Comparison of ENCODE assay signal across 1 cellular context in genomic region chr10:50279489-50279888, GRCh38.
TF ChIP-seq lines count a peak whose summit lies in the region.

No MANE protein-coding gene starts in this region.

TF ChIP-seq in K562, 482 proteins besides CTCF, POLR2A, EP300 and RAD21 (continued from another document and continues in another):
- TF ChIP-seq, protein P1, sequence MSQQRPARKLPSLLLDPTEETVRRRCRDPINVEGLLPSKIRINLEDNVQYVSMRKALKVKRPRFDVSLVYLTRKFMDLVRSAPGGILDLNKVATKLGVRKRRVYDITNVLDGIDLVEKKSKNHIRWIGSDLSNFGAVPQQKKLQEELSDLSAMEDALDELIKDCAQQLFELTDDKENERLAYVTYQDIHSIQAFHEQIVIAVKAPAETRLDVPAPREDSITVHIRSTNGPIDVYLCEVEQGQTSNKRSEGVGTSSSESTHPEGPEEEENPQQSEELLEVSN (IDR thresholded peaks at IDR 0.05; ENCODE audit: borderline replicate concordance in 1 of 2, extremely low read depth in 1 of 2, insufficient read depth in 1 of 2, insufficient read length in 1 of 2, low read depth in 1 of 2, low read length in 1 of 2, poor library complexity in 1 of 2, severe bottlenecking in 1 of 2) = no peak
- TF ChIP-seq MNT (conservative IDR thresholded peaks at IDR 0.05) = 0 out of 4 replicates have a peak, but pooled peaks have one; percentile 6 to 17
- TF ChIP-seq SIX5 (IDR thresholded peaks at IDR 0.05; ENCODE audit: borderline replicate concordance in 1 of 2, insufficient read depth in 1 of 2, low read depth in 1 of 2, low read length in 2 of 2) = no peak
- TF ChIP-seq MTF1 (CRISPR knock-in tag; IDR thresholded peaks at IDR 0.05; ENCODE audit: borderline replicate concordance) = no peak
- no peak for TF ChIP-seq ZNF3 (CRISPR knock-in tag; IDR thresholded peaks at IDR 0.05)
- TF ChIP-seq CHCHD3 (CRISPR knock-in tag; IDR thresholded peaks at IDR 0.05) = no peak
- no peak for TF ChIP-seq HDGF (IDR thresholded peaks at IDR 0.05)
- TF ChIP-seq ZNF512 (tag; IDR thresholded peaks at IDR 0.05) = no peak
- no peak for TF ChIP-seq NCOA6 (IDR thresholded peaks at IDR 0.05)
- TF ChIP-seq YBX1 (IDR thresholded peaks at IDR 0.05) = no peak
- no peak for TF ChIP-seq MTA2 (IDR thresholded peaks at IDR 0.05; ENCODE audit: low read depth)
- no peak for TF ChIP-seq BDP1 (IDR thresholded peaks at IDR 0.05; ENCODE audit: insufficient read depth, insufficient read length)
- TF ChIP-seq, protein P2, sequence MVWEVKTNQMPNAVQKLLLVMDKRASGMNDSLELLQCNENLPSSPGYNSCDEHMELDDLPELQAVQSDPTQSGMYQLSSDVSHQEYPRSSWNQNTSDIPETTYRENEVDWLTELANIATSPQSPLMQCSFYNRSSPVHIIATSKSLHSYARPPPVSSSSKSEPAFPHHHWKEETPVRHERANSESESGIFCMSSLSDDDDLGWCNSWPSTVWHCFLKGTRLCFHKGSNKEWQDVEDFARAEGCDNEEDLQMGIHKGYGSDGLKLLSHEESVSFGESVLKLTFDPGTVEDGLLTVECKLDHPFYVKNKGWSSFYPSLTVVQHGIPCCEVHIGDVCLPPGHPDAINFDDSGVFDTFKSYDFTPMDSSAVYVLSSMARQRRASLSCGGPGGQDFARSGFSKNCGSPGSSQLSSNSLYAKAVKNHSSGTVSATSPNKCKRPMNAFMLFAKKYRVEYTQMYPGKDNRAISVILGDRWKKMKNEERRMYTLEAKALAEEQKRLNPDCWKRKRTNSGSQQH (CRISPR knock-in tag; IDR thresholded peaks at IDR 0.05) = no peak
- no peak for TF ChIP-seq ZNF586 (CRISPR knock-in tag; conservative IDR thresholded peaks at IDR 0.05)
- TF ChIP-seq, protein P3, sequence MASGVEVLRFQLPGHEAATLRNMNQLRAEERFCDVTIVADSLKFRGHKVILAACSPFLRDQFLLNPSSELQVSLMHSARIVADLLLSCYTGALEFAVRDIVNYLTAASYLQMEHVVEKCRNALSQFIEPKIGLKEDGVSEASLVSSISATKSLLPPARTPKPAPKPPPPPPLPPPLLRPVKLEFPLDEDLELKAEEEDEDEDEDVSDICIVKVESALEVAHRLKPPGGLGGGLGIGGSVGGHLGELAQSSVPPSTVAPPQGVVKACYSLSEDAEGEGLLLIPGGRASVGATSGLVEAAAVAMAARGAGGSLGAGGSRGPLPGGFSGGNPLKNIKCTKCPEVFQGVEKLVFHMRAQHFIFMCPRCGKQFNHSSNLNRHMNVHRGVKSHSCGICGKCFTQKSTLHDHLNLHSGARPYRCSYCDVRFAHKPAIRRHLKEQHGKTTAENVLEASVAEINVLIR (CRISPR knock-in tag; IDR thresholded peaks at IDR 0.05) = no peak
- no peak for TF ChIP-seq FOXJ3 (CRISPR knock-in tag; IDR thresholded peaks at IDR 0.05)
- no peak for TF ChIP-seq THRAP3 (IDR thresholded peaks at IDR 0.05; ENCODE audit: borderline replicate concordance)
- TF ChIP-seq YY1 (IDR thresholded peaks at IDR 0.05; ENCODE audit: borderline replicate concordance in 1 of 3, control insufficient read depth in 1 of 3, extremely low read depth in 1 of 3, insufficient read depth in 3 of 3, insufficient read length in 1 of 3, insufficient replicate concordance in 2 of 3, low read depth in 1 of 3, low read length in 2 of 3) = peak in 1 of 3 experiments; percentile 74
- peak; percentile 78 for TF ChIP-seq MAFK (IDR thresholded peaks at IDR 0.05; ENCODE audit: low read length)
- TF ChIP-seq ZNF41 (CRISPR knock-in tag; conservative IDR thresholded peaks at IDR 0.05) = no peak
- TF ChIP-seq XRCC4 (IDR thresholded peaks at IDR 0.05; ENCODE audit: extremely low read depth, insufficient read depth, insufficient read length) = no peak
- no peak for TF ChIP-seq ZNF239 (CRISPR knock-in tag; IDR thresholded peaks at IDR 0.05)
- TF ChIP-seq TAF15 (IDR thresholded peaks at IDR 0.05; ENCODE audit: low read depth, low read length) = no peak
- TF ChIP-seq HNRNPH1 (optimal IDR thresholded peaks at IDR 0.05; ENCODE audit: low read depth, low read length) = no peak
- TF ChIP-seq CEBPB (tag; IDR thresholded peaks at IDR 0.05) = no peak
- TF ChIP-seq, protein P4, sequence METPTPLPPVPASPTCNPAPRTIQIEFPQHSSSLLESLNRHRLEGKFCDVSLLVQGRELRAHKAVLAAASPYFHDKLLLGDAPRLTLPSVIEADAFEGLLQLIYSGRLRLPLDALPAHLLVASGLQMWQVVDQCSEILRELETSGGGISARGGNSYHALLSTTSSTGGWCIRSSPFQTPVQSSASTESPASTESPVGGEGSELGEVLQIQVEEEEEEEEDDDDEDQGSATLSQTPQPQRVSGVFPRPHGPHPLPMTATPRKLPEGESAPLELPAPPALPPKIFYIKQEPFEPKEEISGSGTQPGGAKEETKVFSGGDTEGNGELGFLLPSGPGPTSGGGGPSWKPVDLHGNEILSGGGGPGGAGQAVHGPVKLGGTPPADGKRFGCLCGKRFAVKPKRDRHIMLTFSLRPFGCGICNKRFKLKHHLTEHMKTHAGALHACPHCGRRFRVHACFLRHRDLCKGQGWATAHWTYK (CRISPR knock-in tag; IDR thresholded peaks at IDR 0.05) = no peak
- TF ChIP-seq FOXA3 (CRISPR knock-in tag; conservative IDR thresholded peaks at IDR 0.05 in 1 of 2, IDR thresholded peaks at IDR 0.05 in 1 of 2) = no peak
- TF ChIP-seq ZNF511 (CRISPR knock-in tag; IDR thresholded peaks at IDR 0.05) = no peak
- no peak for TF ChIP-seq NONO (IDR thresholded peaks at IDR 0.05; ENCODE audit: low read depth in 2 of 2, low read length in 1 of 2)
- TF ChIP-seq PTTG1 (tag; IDR thresholded peaks at IDR 0.05; ENCODE audit: low read depth) = no peak
- TF ChIP-seq, protein P5, sequence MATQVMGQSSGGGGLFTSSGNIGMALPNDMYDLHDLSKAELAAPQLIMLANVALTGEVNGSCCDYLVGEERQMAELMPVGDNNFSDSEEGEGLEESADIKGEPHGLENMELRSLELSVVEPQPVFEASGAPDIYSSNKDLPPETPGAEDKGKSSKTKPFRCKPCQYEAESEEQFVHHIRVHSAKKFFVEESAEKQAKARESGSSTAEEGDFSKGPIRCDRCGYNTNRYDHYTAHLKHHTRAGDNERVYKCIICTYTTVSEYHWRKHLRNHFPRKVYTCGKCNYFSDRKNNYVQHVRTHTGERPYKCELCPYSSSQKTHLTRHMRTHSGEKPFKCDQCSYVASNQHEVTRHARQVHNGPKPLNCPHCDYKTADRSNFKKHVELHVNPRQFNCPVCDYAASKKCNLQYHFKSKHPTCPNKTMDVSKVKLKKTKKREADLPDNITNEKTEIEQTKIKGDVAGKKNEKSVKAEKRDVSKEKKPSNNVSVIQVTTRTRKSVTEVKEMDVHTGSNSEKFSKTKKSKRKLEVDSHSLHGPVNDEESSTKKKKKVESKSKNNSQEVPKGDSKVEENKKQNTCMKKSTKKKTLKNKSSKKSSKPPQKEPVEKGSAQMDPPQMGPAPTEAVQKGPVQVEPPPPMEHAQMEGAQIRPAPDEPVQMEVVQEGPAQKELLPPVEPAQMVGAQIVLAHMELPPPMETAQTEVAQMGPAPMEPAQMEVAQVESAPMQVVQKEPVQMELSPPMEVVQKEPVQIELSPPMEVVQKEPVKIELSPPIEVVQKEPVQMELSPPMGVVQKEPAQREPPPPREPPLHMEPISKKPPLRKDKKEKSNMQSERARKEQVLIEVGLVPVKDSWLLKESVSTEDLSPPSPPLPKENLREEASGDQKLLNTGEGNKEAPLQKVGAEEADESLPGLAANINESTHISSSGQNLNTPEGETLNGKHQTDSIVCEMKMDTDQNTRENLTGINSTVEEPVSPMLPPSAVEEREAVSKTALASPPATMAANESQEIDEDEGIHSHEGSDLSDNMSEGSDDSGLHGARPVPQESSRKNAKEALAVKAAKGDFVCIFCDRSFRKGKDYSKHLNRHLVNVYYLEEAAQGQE (CRISPR knock-in tag; IDR thresholded peaks at IDR 0.05; ENCODE audit: low read depth) = no peak
- TF ChIP-seq SLC30A9 (CRISPR knock-in tag; IDR thresholded peaks at IDR 0.05) = no peak
- TF ChIP-seq, protein P6, sequence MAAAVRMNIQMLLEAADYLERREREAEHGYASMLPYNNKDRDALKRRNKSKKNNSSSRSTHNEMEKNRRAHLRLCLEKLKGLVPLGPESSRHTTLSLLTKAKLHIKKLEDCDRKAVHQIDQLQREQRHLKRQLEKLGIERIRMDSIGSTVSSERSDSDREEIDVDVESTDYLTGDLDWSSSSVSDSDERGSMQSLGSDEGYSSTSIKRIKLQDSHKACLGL (CRISPR knock-in tag; IDR thresholded peaks at IDR 0.05; ENCODE audit: borderline replicate concordance, poor library complexity, severe bottlenecking) = no peak
- 0 out of 2 replicates have a peak, but pooled peaks have one; percentile 36 for TF ChIP-seq CTBP1 (IDR thresholded peaks at IDR 0.05; ENCODE audit: borderline replicate concordance)
- no peak for TF ChIP-seq ATF4 (CRISPR knock-in tag; IDR thresholded peaks at IDR 0.05)
- peak; percentile 92 for TF ChIP-seq C11orf30 (IDR thresholded peaks at IDR 0.05; ENCODE audit: low read depth)
- no peak for TF ChIP-seq ZNF407 (IDR thresholded peaks at IDR 0.05; ENCODE audit: low read depth)
